24 cellular contexts compared by ENCODE assay signal in genomic region chr10:32388258-32389027, GRCh38.
"Had no signal": no experiment of that assay in that cellular context is flagged by ENCODE, and none has a peak within 500 bp of the region (broad histone marks: within the 10 kb centered on the region; RNA-seq: fewer than 3 reads in every experiment).

No MANE protein-coding gene starts in this region.

- H3K27me3 ChIP-seq: foreskin keratinocyte, tibial artery had no signal

- H3K36me3 Mint-ChIP-seq: brain had no signal

- H3K9me3 Mint-ChIP-seq: activated naive CD8-positive, alpha-beta T cell treated with anti-CD3 and anti-CD28 coated beads, Interleukin-2, amount 50 U/mL, for 24 hours; dendritic cell treated with granulocyte-macrophage colony-stimulating factor and Interleukin-4, amounts not matched to agents 40 ng/mL and 50 ng/mL, for 4 days had no signal

- H3K27ac Mint-ChIP-seq: activated B cell treated with CpG ODN at 0.5 μM for 24 hours; activated CD4-positive, alpha-beta memory T cell treated with anti-CD3 and anti-CD28 coated beads for 36 hours; activated naive CD8-positive, alpha-beta T cell treated with anti-CD3 and anti-CD28 coated beads, Interleukin-2, amount 50 U/mL, for 24 hours; brain; dendritic cell treated with granulocyte-macrophage colony-stimulating factor and Interleukin-4, amounts not matched to agents 40 ng/mL and 50 ng/mL, for 4 days had no signal

- H3K27ac ChIP-seq: foreskin keratinocyte, lower lobe of right lung, tibial artery had no signal

- H3K9me3 ChIP-seq: lower lobe of right lung, mucosa of descending colon, tibial artery had no signal

- H3K4me1 ChIP-seq: foreskin keratinocyte, lower lobe of right lung had no signal

- ATAC-seq: activated naive CD8-positive, alpha-beta T cell treated with anti-CD3 and anti-CD28 coated beads, Interleukin-2, amount 50 U/mL, for 24 hours; foreskin keratinocyte; left colon; mucosa of descending colon; stimulated activated naive CD8-positive, alpha-beta T cell treated with anti-CD3 and anti-CD28 coated beads, Interleukin-15, Interleukin-2, amounts not matched to agents 100 U/mL and 50 U/mL, for 24 hours had no signal

- H3K27me3 Mint-ChIP-seq: activated CD4-positive, alpha-beta memory T cell treated with anti-CD3 and anti-CD28 coated beads for 36 hours; activated naive CD8-positive, alpha-beta T cell treated with anti-CD3 and anti-CD28 coated beads, Interleukin-2, amount 50 U/mL, for 24 hours; dendritic cell treated with granulocyte-macrophage colony-stimulating factor and Interleukin-4, amounts not matched to agents 40 ng/mL and 50 ng/mL, for 4 days had no signal

- FAIRE-seq: endometrium, keratinocyte had no signal

- H3K36me3 ChIP-seq: lower lobe of right lung, tibial artery had no signal

- H3K4me3 Mint-ChIP-seq: activated B cell treated with CpG ODN at 0.5 μM for 24 hours; activated CD4-positive, alpha-beta memory T cell treated with anti-CD3 and anti-CD28 coated beads for 36 hours; activated naive CD8-positive, alpha-beta T cell treated with anti-CD3 and anti-CD28 coated beads, Interleukin-2, amount 50 U/mL, for 24 hours; brain; dendritic cell treated with granulocyte-macrophage colony-stimulating factor and Interleukin-4, amounts not matched to agents 40 ng/mL and 50 ng/mL, for 4 days had no signal

- H3K4me3 ChIP-seq: lower lobe of right lung, mucosa of descending colon, tibial artery had no signal

- DNase-seq: activated B cell treated with CpG ODN at 0.5 μM for 24 hours; activated CD4-positive, alpha-beta memory T cell treated with anti-CD3 and anti-CD28 coated beads for 36 hours; activated gamma-delta T cell; activated naive CD4-positive, alpha-beta T cell treated with anti-CD3 and anti-CD28 coated beads, Interleukin-2, amount 50 U/mL, for 16 hours; activated naive CD8-positive, alpha-beta T cell treated with anti-CD3 and anti-CD28 coated beads, Interleukin-2, amount 50 U/mL, for 24 hours; effector CD4-positive, alpha-beta T cell; erythroblast; foreskin keratinocyte; left colon; lower lobe of right lung; mesendoderm; mucosa of descending colon; occipital lobe; posterior cingulate gyrus; retina; stimulated activated CD4-positive, alpha-beta T cell treated with anti-CD3 and anti-CD28 coated beads, Interleukin-12 subunit alpha, Interleukin-12 subunit beta, amount 100 ng/mL, for 4 hours; stimulated activated naive CD8-positive, alpha-beta T cell treated with anti-CD3 and anti-CD28 coated beads, Interleukin-15, Interleukin-2, amounts not matched to agents 100 U/mL and 50 U/mL, for 24 hours; substantia nigra; T-helper 9 cell; tibial artery had no signal
